Comparison of ENCODE assay signal across 1 cellular context in the genomic region with DNA sequence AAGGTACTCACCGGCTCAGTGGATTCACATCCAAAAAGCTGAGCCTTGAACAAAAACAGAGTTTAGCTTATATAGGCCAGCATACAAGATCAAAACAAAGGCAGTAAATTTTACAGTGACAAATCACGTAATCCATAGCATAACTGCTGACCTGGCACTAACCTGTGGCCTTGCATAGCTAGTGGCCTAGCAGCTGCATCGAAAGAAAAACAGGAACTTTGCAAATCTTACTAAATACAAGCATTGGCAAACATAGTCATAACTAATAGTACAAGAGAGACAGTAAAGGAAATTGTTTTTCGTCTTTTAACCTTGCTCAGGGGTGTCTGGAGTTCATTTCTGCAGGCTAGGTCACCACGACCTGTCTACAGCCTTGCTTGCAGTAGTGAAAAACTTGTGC.
TF ChIP-seq lines count a peak whose summit lies in the region.

No MANE protein-coding gene starts in this region.

TF ChIP-seq in GM23338, 12 proteins besides CTCF, POLR2A, EP300 and RAD21 (continued from another document):
- TF ChIP-seq, protein P1, sequence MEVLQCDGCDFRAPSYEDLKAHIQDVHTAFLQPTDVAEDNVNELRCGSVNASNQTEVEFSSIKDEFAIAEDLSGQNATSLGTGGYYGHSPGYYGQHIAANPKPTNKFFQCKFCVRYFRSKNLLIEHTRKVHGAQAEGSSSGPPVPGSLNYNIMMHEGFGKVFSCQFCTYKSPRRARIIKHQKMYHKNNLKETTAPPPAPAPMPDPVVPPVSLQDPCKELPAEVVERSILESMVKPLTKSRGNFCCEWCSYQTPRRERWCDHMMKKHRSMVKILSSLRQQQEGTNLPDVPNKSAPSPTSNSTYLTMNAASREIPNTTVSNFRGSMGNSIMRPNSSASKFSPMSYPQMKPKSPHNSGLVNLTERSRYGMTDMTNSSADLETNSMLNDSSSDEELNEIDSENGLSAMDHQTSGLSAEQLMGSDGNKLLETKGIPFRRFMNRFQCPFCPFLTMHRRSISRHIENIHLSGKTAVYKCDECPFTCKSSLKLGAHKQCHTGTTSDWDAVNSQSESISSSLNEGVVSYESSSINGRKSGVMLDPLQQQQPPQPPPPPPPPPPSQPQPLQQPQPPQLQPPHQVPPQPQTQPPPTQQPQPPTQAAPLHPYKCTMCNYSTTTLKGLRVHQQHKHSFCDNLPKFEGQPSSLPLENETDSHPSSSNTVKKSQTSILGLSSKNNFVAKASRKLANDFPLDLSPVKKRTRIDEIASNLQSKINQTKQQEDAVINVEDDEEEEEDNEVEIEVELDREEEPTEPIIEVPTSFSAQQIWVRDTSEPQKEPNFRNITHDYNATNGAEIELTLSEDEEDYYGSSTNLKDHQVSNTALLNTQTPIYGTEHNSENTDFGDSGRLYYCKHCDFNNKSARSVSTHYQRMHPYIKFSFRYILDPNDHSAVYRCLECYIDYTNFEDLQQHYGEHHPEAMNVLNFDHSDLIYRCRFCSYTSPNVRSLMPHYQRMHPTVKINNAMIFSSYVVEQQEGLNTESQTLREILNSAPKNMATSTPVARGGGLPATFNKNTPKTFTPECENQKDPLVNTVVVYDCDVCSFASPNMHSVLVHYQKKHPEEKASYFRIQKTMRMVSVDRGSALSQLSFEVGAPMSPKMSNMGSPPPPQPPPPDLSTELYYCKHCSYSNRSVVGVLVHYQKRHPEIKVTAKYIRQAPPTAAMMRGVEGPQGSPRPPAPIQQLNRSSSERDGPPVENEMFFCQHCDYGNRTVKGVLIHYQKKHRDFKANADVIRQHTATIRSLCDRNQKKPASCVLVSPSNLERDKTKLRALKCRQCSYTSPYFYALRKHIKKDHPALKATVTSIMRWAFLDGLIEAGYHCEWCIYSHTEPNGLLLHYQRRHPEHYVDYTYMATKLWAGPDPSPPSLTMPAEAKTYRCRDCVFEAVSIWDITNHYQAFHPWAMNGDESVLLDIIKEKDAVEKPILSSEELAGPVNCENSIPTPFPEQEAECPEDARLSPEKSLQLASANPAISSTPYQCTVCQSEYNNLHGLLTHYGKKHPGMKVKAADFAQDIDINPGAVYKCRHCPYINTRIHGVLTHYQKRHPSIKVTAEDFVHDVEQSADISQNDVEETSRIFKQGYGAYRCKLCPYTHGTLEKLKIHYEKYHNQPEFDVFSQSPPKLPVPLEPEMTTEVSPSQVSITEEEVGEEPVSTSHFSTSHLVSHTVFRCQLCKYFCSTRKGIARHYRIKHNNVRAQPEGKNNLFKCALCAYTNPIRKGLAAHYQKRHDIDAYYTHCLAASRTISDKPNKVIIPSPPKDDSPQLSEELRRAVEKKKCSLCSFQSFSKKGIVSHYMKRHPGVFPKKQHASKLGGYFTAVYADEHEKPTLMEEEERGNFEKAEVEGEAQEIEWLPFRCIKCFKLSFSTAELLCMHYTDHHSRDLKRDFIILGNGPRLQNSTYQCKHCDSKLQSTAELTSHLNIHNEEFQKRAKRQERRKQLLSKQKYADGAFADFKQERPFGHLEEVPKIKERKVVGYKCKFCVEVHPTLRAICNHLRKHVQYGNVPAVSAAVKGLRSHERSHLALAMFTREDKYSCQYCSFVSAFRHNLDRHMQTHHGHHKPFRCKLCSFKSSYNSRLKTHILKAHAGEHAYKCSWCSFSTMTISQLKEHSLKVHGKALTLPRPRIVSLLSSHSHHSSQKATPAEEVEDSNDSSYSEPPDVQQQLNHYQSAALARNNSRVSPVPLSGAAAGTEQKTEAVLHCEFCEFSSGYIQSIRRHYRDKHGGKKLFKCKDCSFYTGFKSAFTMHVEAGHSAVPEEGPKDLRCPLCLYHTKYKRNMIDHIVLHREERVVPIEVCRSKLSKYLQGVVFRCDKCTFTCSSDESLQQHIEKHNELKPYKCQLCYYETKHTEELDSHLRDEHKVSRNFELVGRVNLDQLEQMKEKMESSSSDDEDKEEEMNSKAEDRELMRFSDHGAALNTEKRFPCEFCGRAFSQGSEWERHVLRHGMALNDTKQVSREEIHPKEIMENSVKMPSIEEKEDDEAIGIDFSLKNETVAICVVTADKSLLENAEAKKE (CRISPR knock-in tag; IDR thresholded peaks at IDR 0.05): no peak
- TF ChIP-seq EZH2 (IDR thresholded peaks at IDR 0.05; ENCODE audit: low read depth, unreplicated experiment): no peak
- TF ChIP-seq, protein P2, sequence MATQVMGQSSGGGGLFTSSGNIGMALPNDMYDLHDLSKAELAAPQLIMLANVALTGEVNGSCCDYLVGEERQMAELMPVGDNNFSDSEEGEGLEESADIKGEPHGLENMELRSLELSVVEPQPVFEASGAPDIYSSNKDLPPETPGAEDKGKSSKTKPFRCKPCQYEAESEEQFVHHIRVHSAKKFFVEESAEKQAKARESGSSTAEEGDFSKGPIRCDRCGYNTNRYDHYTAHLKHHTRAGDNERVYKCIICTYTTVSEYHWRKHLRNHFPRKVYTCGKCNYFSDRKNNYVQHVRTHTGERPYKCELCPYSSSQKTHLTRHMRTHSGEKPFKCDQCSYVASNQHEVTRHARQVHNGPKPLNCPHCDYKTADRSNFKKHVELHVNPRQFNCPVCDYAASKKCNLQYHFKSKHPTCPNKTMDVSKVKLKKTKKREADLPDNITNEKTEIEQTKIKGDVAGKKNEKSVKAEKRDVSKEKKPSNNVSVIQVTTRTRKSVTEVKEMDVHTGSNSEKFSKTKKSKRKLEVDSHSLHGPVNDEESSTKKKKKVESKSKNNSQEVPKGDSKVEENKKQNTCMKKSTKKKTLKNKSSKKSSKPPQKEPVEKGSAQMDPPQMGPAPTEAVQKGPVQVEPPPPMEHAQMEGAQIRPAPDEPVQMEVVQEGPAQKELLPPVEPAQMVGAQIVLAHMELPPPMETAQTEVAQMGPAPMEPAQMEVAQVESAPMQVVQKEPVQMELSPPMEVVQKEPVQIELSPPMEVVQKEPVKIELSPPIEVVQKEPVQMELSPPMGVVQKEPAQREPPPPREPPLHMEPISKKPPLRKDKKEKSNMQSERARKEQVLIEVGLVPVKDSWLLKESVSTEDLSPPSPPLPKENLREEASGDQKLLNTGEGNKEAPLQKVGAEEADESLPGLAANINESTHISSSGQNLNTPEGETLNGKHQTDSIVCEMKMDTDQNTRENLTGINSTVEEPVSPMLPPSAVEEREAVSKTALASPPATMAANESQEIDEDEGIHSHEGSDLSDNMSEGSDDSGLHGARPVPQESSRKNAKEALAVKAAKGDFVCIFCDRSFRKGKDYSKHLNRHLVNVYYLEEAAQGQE (IDR thresholded peaks at IDR 0.05; ENCODE audit: unreplicated experiment): no peak
